Comparison of ENCODE assay signal across 15 cellular contexts in the genomic region with DNA sequence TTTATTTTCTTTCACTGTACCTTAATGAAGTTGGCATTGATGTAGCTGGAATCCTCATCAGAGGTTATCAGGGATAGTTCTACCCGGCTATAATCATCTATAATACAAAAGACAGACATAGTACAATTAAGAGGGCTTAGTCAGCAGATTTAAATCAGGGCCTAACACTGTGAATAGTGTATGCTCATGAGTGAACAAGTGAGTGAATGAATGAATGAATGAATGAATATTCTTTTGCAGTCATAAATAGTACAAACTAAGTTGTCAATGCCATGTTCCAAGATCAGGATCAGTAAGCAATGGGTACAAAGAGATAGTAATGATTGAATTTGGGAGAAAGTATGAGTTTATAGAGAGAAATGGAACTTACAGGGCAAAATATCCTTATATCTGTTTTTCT. TPM values are rescaled to one million over a fixed set of nuclear protein-coding genes. Genes with fewer than 3 reads are reported as not detected.
DNase-seq lines count a peak whose midpoint lies in the region; ATAC-seq and TF ChIP-seq lines count a peak whose summit lies in the region.
"Had no signal": no experiment of that assay in that cellular context is flagged by ENCODE, and none has a peak within 500 bp of the region (broad histone marks: within the 10 kb centered on the region; RNA-seq: fewer than 3 reads in every experiment).

No MANE protein-coding gene starts in this region.

- peak overlapping the region in 1 of 8 donors; percentile 47 for H3K4me3 Mint-ChIP-seq in CD4-positive, alpha-beta memory T cell
- peak overlapping the region; percentile 67 for H3K4me3 Mint-ChIP-seq in memory B cell
- H3K4me3 Mint-ChIP-seq: nephron had no signal

- H3K4me3 ChIP-seq in CD4-positive, alpha-beta memory T cell (ENCODE audit: low read length in 2 of 2): no peak overlapping the region
- H3K4me3 ChIP-seq in KMS-11 (IDR thresholded peaks at IDR 0.05; ENCODE audit: insufficient read depth, low read depth, low read length): no peak overlapping the region

- H3K27me3 Mint-ChIP-seq in CD4-positive, alpha-beta memory T cell: no peaks in the 10 kb centered on the region
- no peaks in the 10 kb centered on the region for H3K27me3 Mint-ChIP-seq in memory B cell

- H3K27me3 ChIP-seq in CD4-positive, alpha-beta memory T cell (ENCODE audit: insufficient read depth, low read length): no peaks in the 10 kb centered on the region
- no peaks in the 10 kb centered on the region for H3K27me3 ChIP-seq in KMS-11 (ENCODE audit: insufficient read depth, low read depth)

- POLR2A ChIA-PET in CD4-positive, alpha-beta memory T cell (lab: Charles Lee; ENCODE audit: partially characterized antibody): interaction anchor here (1.0 to 2.6 kb wide), 3 partner anchors 8 to 45 kb away, joined by 3 to 7 read pairs (median 3); partner anchors contain the start of gene AP4B1

- H3K9me3 ChIP-seq in CD4-positive, alpha-beta memory T cell (ENCODE audit: control insufficient read depth in 1 of 2, low read length in 2 of 2): no peaks in the 10 kb centered on the region
- H3K9me3 ChIP-seq: heart right ventricle had no signal

- H3K9me3 Mint-ChIP-seq in CD4-positive, alpha-beta memory T cell: no peaks in the 10 kb centered on the region
- H3K9me3 Mint-ChIP-seq in memory B cell: no peaks in the 10 kb centered on the region
- H3K9me3 Mint-ChIP-seq: nephron had no signal

- peaks cover 24% of the 10 kb centered on the region for H3K4me1 ChIP-seq in CD4-positive, alpha-beta memory T cell (ENCODE audit: insufficient read depth, low read length)
- H3K4me1 ChIP-seq in KMS-11 (ENCODE audit: low read depth, poor library complexity, severe bottlenecking): peaks cover 32% of the 10 kb centered on the region

- H3K27ac ChIP-seq in CD4-positive, alpha-beta memory T cell (ENCODE audit: low read depth, low read length): no peak overlapping the region
- H3K27ac ChIP-seq in KMS-11: no peak overlapping the region
- H3K27ac ChIP-seq: RWPE1 had no signal

- peak overlapping the region; percentile 51; the same call in 1 of the 2 replicates for H3K4me2 ChIP-seq in KMS-11

- peaks cover 24 to 38% (median 34%) of the 10 kb centered on the region in 4 donors for H3K4me1 Mint-ChIP-seq in CD4-positive, alpha-beta memory T cell
- peaks cover 46% of the 10 kb centered on the region for H3K4me1 Mint-ChIP-seq in memory B cell
- H3K4me1 Mint-ChIP-seq: nephron had no signal

- H3K36me3 ChIP-seq in CD4-positive, alpha-beta memory T cell (ENCODE audit: insufficient read depth, low read length): peaks cover 25% of the 10 kb centered on the region
- H3K36me3 ChIP-seq in KMS-11 (ENCODE audit: insufficient read depth): no peaks in the 10 kb centered on the region

- H3K79me2 ChIP-seq in KMS-11 (ENCODE audit: insufficient read depth, low read depth): no peaks in the 10 kb centered on the region

- intact Hi-C loops in CD4-positive, alpha-beta memory T cell (cut with micrococcal nuclease): no loop called here
- intact Hi-C loops in Right ventricle myocardium superior (cut with DNase I): no loop called here

- ATAC-seq in memory B cell (ENCODE audit: low read depth) (no peak), Right ventricle myocardium superior (ENCODE audit: poor library complexity) (no peak)
- ATAC-seq: heart right ventricle had no signal

- H4K20me1 ChIP-seq in KMS-11 (ENCODE audit: insufficient read depth): no peaks in the 10 kb centered on the region

- H3K36me3 Mint-ChIP-seq in CD4-positive, alpha-beta memory T cell: peaks cover 42 to 60% of the 10 kb centered on the region in 2 donors
- H3K36me3 Mint-ChIP-seq in memory B cell: peaks cover 22% of the 10 kb centered on the region

- TF ChIP-seq CTCF in KMS-11 (conservative IDR thresholded peaks at IDR 0.05; ENCODE audit: low read depth, low read length): no peak

- no peak overlapping the region for H3K9ac ChIP-seq in KMS-11

- CTCF ChIA-PET in CD4-positive, alpha-beta memory T cell (lab: Charles Lee; ENCODE audit: partially characterized antibody): interaction anchor here (0.6 to 2.3 kb wide), 12 partner anchors 9 to 80 kb away, joined by 3 to 10 read pairs (median 3); partner anchors contain the start of genes AP4B1 and RSBN1

- no peak for DNase-seq in CD4-positive, alpha-beta memory T cell
- DNase-seq in memory B cell (ENCODE audit: low spot score in 2 of 2) (no peak), hepatic stellate cell (ENCODE audit: low spot score) (no peak), Right ventricle myocardium superior (no peak), SHP77 treated with DMSO at 0.1 percent for 48 hours (lab: John Stamatoyannopoulos, UW) (no peak)
- DNase-seq: activated CD4-positive, alpha-beta T cell treated with anti-CD3 and anti-CD28 coated beads, Interleukin-2, amount 50 U/mL, for 48 hours; activated naive CD4-positive, alpha-beta T cell treated with Interleukin-2 at 50 U/mL for 16 hours; caudate nucleus; HCEC 1CT; heart right ventricle; NCI-H1105 treated with DMSO at 0.1 percent for 48 hours had no signal

- no peak overlapping the region for H2AFZ ChIP-seq in KMS-11 (ENCODE audit: low read depth)

- peak overlapping the region in 6 of 7 donors; percentile 0 to 89 (median 62) for H3K27ac Mint-ChIP-seq in CD4-positive, alpha-beta memory T cell
- H3K27ac Mint-ChIP-seq in memory B cell: peak overlapping the region; percentile 80
- H3K27ac Mint-ChIP-seq: nephron had no signal

RNA-seq across cellular contexts. Expression of gene PTPN22, which starts 12.5 kb away (rescaled TPM):
- 10 to 100 TPM; 32.2 to 33.7 TPM for total RNA-seq in CD4-positive, alpha-beta memory T cell
- 10 to 100 TPM; 38.1 to 66.1 TPM for polyA plus RNA-seq in CD4-positive, alpha-beta memory T cell
- total RNA-seq in Right ventricle myocardium superior: 0.35 TPM
- total RNA-seq: epithelial cell of proximal tubule had no signal

RNA-seq across cellular contexts. Expression of gene BCL2L15, which starts 28.4 kb away (rescaled TPM):
- total RNA-seq in CD4-positive, alpha-beta memory T cell: 1 to 10 TPM; 1.3 to 2.1 TPM
- 1 to 10 TPM in 1 of 2 donors, under 1 TPM in 1; 0.75 to 1.3 TPM for polyA plus RNA-seq in CD4-positive, alpha-beta memory T cell
- total RNA-seq in Right ventricle myocardium superior: not detected

RNA-seq across cellular contexts. Expression of gene AP4B1, which starts 45.6 kb away (rescaled TPM):
- total RNA-seq in CD4-positive, alpha-beta memory T cell: 10 to 100 TPM; 74.5 to 75.5 TPM
- 10 to 100 TPM in 1 of 2 donors, 1 to 10 TPM in 1; 8.9 to 12.9 TPM for polyA plus RNA-seq in CD4-positive, alpha-beta memory T cell
- total RNA-seq in Right ventricle myocardium superior: 11.4 TPM

RNA-seq across cellular contexts. Expression of gene DCLRE1B, which starts 46.1 kb away (rescaled TPM):
- 1 to 10 TPM; 5.1 to 5.4 TPM for total RNA-seq in CD4-positive, alpha-beta memory T cell
- 1 to 10 TPM; 2.8 to 5.3 TPM for polyA plus RNA-seq in CD4-positive, alpha-beta memory T cell
- 2.2 TPM for total RNA-seq in Right ventricle myocardium superior

RNA-seq across cellular contexts. Expression of gene RSBN1, which starts 46.7 kb away (rescaled TPM):
- total RNA-seq in CD4-positive, alpha-beta memory T cell: 10 to 100 TPM; 58.7 to 60.2 TPM
- 10 to 100 TPM; 41.1 to 52.0 TPM for polyA plus RNA-seq in CD4-positive, alpha-beta memory T cell
- total RNA-seq in Right ventricle myocardium superior: 9.6 TPM

Comparison
In these comparisons a context has a peak if more than half of its experiments do, and no peak if none do; other contexts are left out.
1. RNA of gene PTPN22, which starts 12.5 kb away (total RNA-seq): 32.2 to 33.7 TPM in CD4-positive, alpha-beta memory T cell; 0.35 TPM in Right ventricle myocardium superior (single experiment); every median in the first group is over 10 times any median in the second.